ENCODE assay signal across 9 cellular contexts in the genomic region with DNA sequence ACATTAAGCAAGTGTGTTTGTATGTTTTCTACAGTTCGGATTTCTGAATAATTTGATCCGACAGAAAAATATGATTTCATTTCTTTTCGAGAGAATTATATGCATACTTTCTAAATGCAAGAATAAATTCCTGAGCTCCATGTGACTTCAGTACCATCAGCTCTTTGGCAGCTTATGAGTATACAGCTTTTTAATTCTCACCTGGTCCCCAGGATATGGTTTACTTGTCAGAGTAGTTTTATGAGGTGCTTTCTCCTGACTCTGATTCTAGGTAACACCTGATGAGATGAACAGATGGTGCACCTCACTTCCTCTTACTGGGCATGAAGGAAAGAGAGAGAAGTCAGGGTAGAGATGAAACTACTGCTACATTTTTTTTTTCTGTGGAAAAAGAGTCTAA. TPM values are rescaled to one million over a fixed set of nuclear protein-coding genes. Genes with fewer than 3 reads are reported as not detected.
DNase-seq lines count a peak whose midpoint lies in the region; ATAC-seq and TF ChIP-seq lines count a peak whose summit lies in the region.
"Had no signal": no experiment of that assay in that cellular context is flagged by ENCODE, and none has a peak within 500 bp of the region (broad histone marks: within the 10 kb centered on the region; RNA-seq: fewer than 3 reads in every experiment).

No MANE protein-coding gene starts in this region.

- POLR2A ChIA-PET in activated CD4-positive, alpha-beta memory T cell treated with anti-CD3 and anti-CD28 coated beads for 36 hours (lab: Charles Lee): no interaction called here

- H3K27me3 Mint-ChIP-seq in natural killer cell (ENCODE audit: low read depth in 2 of 2): peaks cover 4 to 28% of the 10 kb centered on the region in 2 donors
- H3K27me3 Mint-ChIP-seq in activated CD4-positive, alpha-beta memory T cell treated with anti-CD3 and anti-CD28 coated beads for 36 hours: peaks cover 4% of the 10 kb centered on the region

- no peaks in the 10 kb centered on the region for H3K36me3 Mint-ChIP-seq in natural killer cell
- peaks cover 4% of the 10 kb centered on the region for H3K36me3 Mint-ChIP-seq in activated CD4-positive, alpha-beta memory T cell treated with anti-CD3 and anti-CD28 coated beads for 36 hours
- no peaks in the 10 kb centered on the region for H3K36me3 Mint-ChIP-seq in stimulated activated effector memory CD8-positive, alpha-beta T cell treated with anti-CD3 and anti-CD28 coated beads, Interleukin-12 subunit alpha, Interleukin-12 subunit beta, amount 100 ng/mL, for 72 hours

- H3K4me1 Mint-ChIP-seq in natural killer cell: peaks cover 5 to 6% of the 10 kb centered on the region in 2 donors
- H3K4me1 Mint-ChIP-seq in activated CD4-positive, alpha-beta memory T cell treated with anti-CD3 and anti-CD28 coated beads for 36 hours (ENCODE audit: low read depth): peaks cover 3% of the 10 kb centered on the region
- H3K4me1 Mint-ChIP-seq in stimulated activated effector memory CD8-positive, alpha-beta T cell treated with anti-CD3 and anti-CD28 coated beads, Interleukin-12 subunit alpha, Interleukin-12 subunit beta, amount 100 ng/mL, for 72 hours: no peaks in the 10 kb centered on the region

- DNase-seq in sigmoid colon (no peak), natural killer cell (no peak), nucleus accumbens (lab: John Stamatoyannopoulos, UW) (no peak)
- DNase-seq in activated CD4-positive, alpha-beta memory T cell treated with anti-CD3 and anti-CD28 coated beads for 36 hours: no peak
- DNase-seq in stimulated activated effector memory CD8-positive, alpha-beta T cell treated with anti-CD3 and anti-CD28 coated beads, Interleukin-12 subunit alpha, Interleukin-12 subunit beta, amount 100 ng/mL, for 72 hours (ENCODE audit: low spot score in 2 of 2): no peak

- no peak for TF ChIP-seq EP300 in sigmoid colon (IDR thresholded peaks at IDR 0.05)

- H3K36me3 ChIP-seq in HUES48 (ENCODE audit: control insufficient read depth, insufficient read depth, low read length) (no peaks in the 10 kb centered on the region), duodenal mucosa (ENCODE audit: control insufficient read depth in 1 of 2, insufficient read depth in 2 of 2, low read length in 2 of 2) (peaks cover 3 to 7% of the 10 kb centered on the region in 2 donors), sigmoid colon (no peaks in the 10 kb centered on the region)
- H3K36me3 ChIP-seq: neutrophil had no signal

- peaks cover 48% of the 10 kb centered on the region for H3K4me1 ChIP-seq in HUES48 (ENCODE audit: control insufficient read depth, insufficient read depth, low read length)
- peaks cover 20 to 53% of the 10 kb centered on the region in 2 donors for H3K4me1 ChIP-seq in duodenal mucosa (ENCODE audit: control insufficient read depth in 1 of 2, insufficient read depth in 2 of 2, low read length in 2 of 2)
- peaks cover 0 to 15% (median 10%) of the 10 kb centered on the region in 4 donors for H3K4me1 ChIP-seq in sigmoid colon

- H3K27ac ChIP-seq in HUES48 (ENCODE audit: low read depth, low read length): peak overlapping the region; percentile 97
- H3K27ac ChIP-seq in duodenal mucosa (ENCODE audit: low read depth, low read length): no peak overlapping the region
- peak overlapping the region; percentile 44 to 55 (median 48) for H3K27ac ChIP-seq in sigmoid colon

- H3K27me3 ChIP-seq in HUES48 (ENCODE audit: control insufficient read depth, insufficient read depth, low read length) (no peaks in the 10 kb centered on the region), duodenal mucosa (ENCODE audit: control insufficient read depth in 1 of 2, insufficient read depth in 2 of 2, low read length in 2 of 2) (no peaks in the 10 kb centered on the region), sigmoid colon (no peaks in the 10 kb centered on the region)
- H3K27me3 ChIP-seq: neutrophil had no signal

- H3K27ac Mint-ChIP-seq in natural killer cell: no peak overlapping the region
- no peak overlapping the region for H3K27ac Mint-ChIP-seq in activated CD4-positive, alpha-beta memory T cell treated with anti-CD3 and anti-CD28 coated beads for 36 hours
- no peak overlapping the region for H3K27ac Mint-ChIP-seq in stimulated activated effector memory CD8-positive, alpha-beta T cell treated with anti-CD3 and anti-CD28 coated beads, Interleukin-12 subunit alpha, Interleukin-12 subunit beta, amount 100 ng/mL, for 72 hours

- intact Hi-C loops in sigmoid colon (cut with DNase I) (no loop called here), natural killer cell (cut with micrococcal nuclease) (no loop called here)
- intact Hi-C loops in activated CD4-positive, alpha-beta memory T cell treated with anti-CD3 and anti-CD28 coated beads for 36 hours (cut with micrococcal nuclease): no loop called here

- CTCF ChIA-PET in activated CD4-positive, alpha-beta memory T cell treated with anti-CD3 and anti-CD28 coated beads for 36 hours (lab: Charles Lee): interaction anchor here (1.1 kb wide), 1 partner anchor 70 kb away, joined by 5 read pairs; no protein-coding TSS in a partner anchor

- no peak for TF ChIP-seq POLR2A in sigmoid colon (IDR thresholded peaks at IDR 0.05)

- H3K9ac ChIP-seq in HUES48 (ENCODE audit: low read depth, low read length) (peak overlapping the region; percentile 58), duodenal mucosa (ENCODE audit: low read depth in 1 of 2, low read length in 2 of 2) (no peak overlapping the region)

- no peak for TF ChIP-seq CTCF in sigmoid colon (IDR thresholded peaks at IDR 0.05)
- TF ChIP-seq CTCF in natural killer cell (IDR thresholded peaks at IDR 0.05): no peak

- ATAC-seq in GM19463 (IDR thresholded peaks at IDR 0.05; ENCODE audit: unreplicated experiment): peak; percentile 40
- no peak for ATAC-seq in natural killer cell
- ATAC-seq in stimulated activated effector memory CD8-positive, alpha-beta T cell treated with anti-CD3 and anti-CD28 coated beads, Interleukin-12 subunit alpha, Interleukin-12 subunit beta, amount 100 ng/mL, for 72 hours: no peak

- H3K9me3 Mint-ChIP-seq in natural killer cell: no peaks in the 10 kb centered on the region
- H3K9me3 Mint-ChIP-seq in activated CD4-positive, alpha-beta memory T cell treated with anti-CD3 and anti-CD28 coated beads for 36 hours: peaks cover 11% of the 10 kb centered on the region
- H3K9me3 Mint-ChIP-seq in stimulated activated effector memory CD8-positive, alpha-beta T cell treated with anti-CD3 and anti-CD28 coated beads, Interleukin-12 subunit alpha, Interleukin-12 subunit beta, amount 100 ng/mL, for 72 hours: no peaks in the 10 kb centered on the region

- H3K9me3 ChIP-seq in HUES48 (ENCODE audit: control insufficient read depth, insufficient read depth, low read length): no peaks in the 10 kb centered on the region
- H3K9me3 ChIP-seq in duodenal mucosa (ENCODE audit: control insufficient read depth in 1 of 2, low read length in 2 of 2): no peaks in the 10 kb centered on the region
- no peaks in the 10 kb centered on the region for H3K9me3 ChIP-seq in sigmoid colon
- H3K9me3 ChIP-seq: neutrophil had no signal

- WGBS in sigmoid colon, 2 donors: 13 to 49% methylated on average over 3 of the region's 3 CpGs

- H3K4me3 ChIP-seq in HUES48 (ENCODE audit: low read depth, low read length) (no peak overlapping the region), duodenal mucosa (ENCODE audit: low read depth in 1 of 2, low read length in 2 of 2) (peak overlapping the region; percentile 53), sigmoid colon (no peak overlapping the region)

- H3K4me3 Mint-ChIP-seq in natural killer cell: no peak overlapping the region
- no peak overlapping the region for H3K4me3 Mint-ChIP-seq in activated CD4-positive, alpha-beta memory T cell treated with anti-CD3 and anti-CD28 coated beads for 36 hours
- no peak overlapping the region for H3K4me3 Mint-ChIP-seq in stimulated activated effector memory CD8-positive, alpha-beta T cell treated with anti-CD3 and anti-CD28 coated beads, Interleukin-12 subunit alpha, Interleukin-12 subunit beta, amount 100 ng/mL, for 72 hours

RNA-seq across cellular contexts. Expression of a gene that starts 3.1 kb away (rescaled TPM):
- under 1 TPM in 1 of 4 donors, not detected in 3; 0.71 TPM for total RNA-seq in sigmoid colon
- 10 to 100 TPM; 32.4 to 54.1 (median 39.0) TPM for polyA plus RNA-seq in sigmoid colon
- 1 to 10 TPM in 2 of 3 donors, under 1 TPM in 1; 0.80 to 4.0 (median 2.5) TPM for total RNA-seq in natural killer cell
- total RNA-seq in activated CD4-positive, alpha-beta memory T cell treated with anti-CD3 and anti-CD28 coated beads for 36 hours: under 1 TPM in 1 of 2 experiments, not detected in 1; 0.12 TPM

Comparison
In these comparisons a context has a peak if more than half of its experiments do, and no peak if none do; other contexts are left out.
1. H3K4me3 ChIP-seq: peak in duodenal mucosa (2 of 2); none in HUES48 (single experiment) and sigmoid colon (0 of 4).